ENCODE assay signal across 10 cellular contexts in genomic region chr5:94700592-94700991, GRCh38.
DNase-seq lines count a peak whose midpoint lies in the region; ATAC-seq and TF ChIP-seq lines count a peak whose summit lies in the region.
"Had no signal": no experiment of that assay in that cellular context is flagged by ENCODE, and none has a peak within 500 bp of the region (broad histone marks: within the 10 kb centered on the region; RNA-seq: fewer than 3 reads in every experiment).

No MANE protein-coding gene starts in this region.

- no peaks in the 10 kb centered on the region for H3K36me3 ChIP-seq in GM06990 (ENCODE audit: control insufficient read depth, insufficient read depth, low read length)
- H3K36me3 ChIP-seq in CD4-positive, alpha-beta memory T cell (ENCODE audit: insufficient read depth, low read length): no peaks in the 10 kb centered on the region
- H3K36me3 ChIP-seq: gastrocnemius medialis had no signal

- no TSS peak for BruUV-seq in Calu3 (replicated peaks; lab: Mats Ljungman, UMichigan)

- H3K27ac Mint-ChIP-seq in Calu3 (ENCODE audit: unreplicated experiment): no peak overlapping the region
- no peak overlapping the region for H3K27ac Mint-ChIP-seq in CD4-positive, alpha-beta memory T cell
- H3K27ac Mint-ChIP-seq: IgD-negative memory B cell had no signal

- no peaks in the 10 kb centered on the region for H3K4me1 Mint-ChIP-seq in Calu3 (ENCODE audit: low read depth, unreplicated experiment)
- H3K4me1 Mint-ChIP-seq in CD4-positive, alpha-beta memory T cell: peaks cover 0 to 5% (median 2%) of the 10 kb centered on the region in 4 donors

- DNase-seq in GM06990 (ENCODE audit: extremely low read depth, insufficient read length) (peak; percentile 71), Calu3 (no peak), GM19240 (ENCODE audit: insufficient read length, low spot score) (no peak), NCI-H526 (lab: John Stamatoyannopoulos, UW) (no peak)
- DNase-seq in CD4-positive, alpha-beta memory T cell: no peak
- DNase-seq: gastrocnemius medialis had no signal

- H3K4me3 ChIP-seq in GM06990 (replicated peaks; ENCODE audit: low read depth, low read length): no peak overlapping the region
- H3K4me3 ChIP-seq in CD4-positive, alpha-beta memory T cell (ENCODE audit: low read length in 2 of 2): no peak overlapping the region
- H3K4me3 ChIP-seq: gastrocnemius medialis had no signal

- CTCF ChIA-PET in Calu3 (lab: Charles Lee): no interaction called here
- CTCF ChIA-PET in CD4-positive, alpha-beta memory T cell (lab: Charles Lee; ENCODE audit: partially characterized antibody): interaction anchor here (0.6 kb wide), 1 partner anchor 37 kb away, joined by 3 read pairs; no protein-coding TSS in a partner anchor

- H3K9me3 ChIP-seq in CD4-positive, alpha-beta memory T cell (ENCODE audit: control insufficient read depth in 1 of 2, low read length in 2 of 2): no peaks in the 10 kb centered on the region
- H3K9me3 ChIP-seq: gastrocnemius medialis had no signal

- no peaks in the 10 kb centered on the region for H3K27me3 Mint-ChIP-seq in Calu3 (ENCODE audit: unreplicated experiment)
- no peaks in the 10 kb centered on the region for H3K27me3 Mint-ChIP-seq in CD4-positive, alpha-beta memory T cell
- H3K27me3 Mint-ChIP-seq: IgD-negative memory B cell had no signal

- no peaks in the 10 kb centered on the region for H3K4me1 ChIP-seq in CD4-positive, alpha-beta memory T cell (ENCODE audit: insufficient read depth, low read length)
- H3K4me1 ChIP-seq: gastrocnemius medialis had no signal

- H3K9me3 Mint-ChIP-seq in Calu3 (ENCODE audit: low read depth, unreplicated experiment): no peaks in the 10 kb centered on the region
- H3K9me3 Mint-ChIP-seq in CD4-positive, alpha-beta memory T cell: no peaks in the 10 kb centered on the region
- H3K9me3 Mint-ChIP-seq: IgD-negative memory B cell had no signal

- POLR2A ChIA-PET in CD4-positive, alpha-beta memory T cell (lab: Charles Lee; ENCODE audit: partially characterized antibody): no interaction called here

- no peaks in the 10 kb centered on the region for H3K36me3 Mint-ChIP-seq in Calu3 (ENCODE audit: insufficient read depth, unreplicated experiment)
- peaks cover 7 to 9% of the 10 kb centered on the region in 2 donors for H3K36me3 Mint-ChIP-seq in CD4-positive, alpha-beta memory T cell

- ATAC-seq in GM19351 (IDR thresholded peaks at IDR 0.05; ENCODE audit: unreplicated experiment): peak; percentile 75
- peak; percentile 78 for ATAC-seq in HG02852 (IDR thresholded peaks at IDR 0.05; ENCODE audit: unreplicated experiment)
- peak; percentile 62 for ATAC-seq in HG03575 (IDR thresholded peaks at IDR 0.05; ENCODE audit: extremely low read depth, insufficient number of reproducible peaks, low FRiP score, unreplicated experiment)
- ATAC-seq: gastrocnemius medialis had no signal

- no peak overlapping the region for H3K4me3 Mint-ChIP-seq in Calu3 (ENCODE audit: low read depth, unreplicated experiment)
- no peak overlapping the region for H3K4me3 Mint-ChIP-seq in CD4-positive, alpha-beta memory T cell
- H3K4me3 Mint-ChIP-seq: IgD-negative memory B cell had no signal

- intact Hi-C loops in Calu3 (cut with micrococcal nuclease; ENCODE audit: unreplicated experiment): no loop called here
- intact Hi-C loops in CD4-positive, alpha-beta memory T cell (cut with micrococcal nuclease): no loop called here

- no peak overlapping the region for H3K27ac ChIP-seq in CD4-positive, alpha-beta memory T cell (ENCODE audit: low read depth, low read length)
- H3K27ac ChIP-seq: gastrocnemius medialis had no signal

- H3K27me3 ChIP-seq in GM06990 (replicated peaks; ENCODE audit: control insufficient read depth, insufficient read depth, low read length): no peaks in the 10 kb centered on the region
- H3K27me3 ChIP-seq in CD4-positive, alpha-beta memory T cell (ENCODE audit: insufficient read depth, low read length): no peaks in the 10 kb centered on the region
- H3K27me3 ChIP-seq: gastrocnemius medialis had no signal

- TF ChIP-seq CTCF in GM06990 (IDR thresholded peaks at IDR 0.05; ENCODE audit: insufficient read depth, low read length, poor library complexity, severe bottlenecking) (no peak), Calu3 (IDR thresholded peaks at IDR 0.05; ENCODE audit: unreplicated experiment) (no peak)
